Comparison of ENCODE assay signal across 8 cellular contexts in genomic region chr9:122095010-122095767, GRCh38. TPM values are rescaled to one million over a fixed set of nuclear protein-coding genes. Genes with fewer than 3 reads are reported as not detected.
A peak's percentile ranks its signal among the peaks of the same experiment; 100 is the strongest.
DNase-seq lines count a peak whose midpoint lies in the region; ATAC-seq and TF ChIP-seq lines count a peak whose summit lies in the region.

No MANE protein-coding gene starts in this region.

- no peaks in the 10 kb centered on the region for H3K9me3 ChIP-seq in BE2C
- no peaks in the 10 kb centered on the region for H3K9me3 ChIP-seq in OCI-LY7 (ENCODE audit: low read length)
- no peaks in the 10 kb centered on the region for H3K9me3 ChIP-seq in gastroesophageal sphincter

- H3K4me3 Mint-ChIP-seq in activated T-cell treated with anti-CD3 and anti-CD28 coated beads, Interleukin-2, amount 50 U/mL, for 72 hours: peak overlapping the region; percentile 63 to 84

- CTCF ChIA-PET in OCI-LY7 (lab: Charles Lee; ENCODE audit: unreplicated experiment): interaction anchor here (0.6 kb wide), 1 partner anchor 267 kb away, joined by 4 read pairs; no protein-coding TSS in a partner anchor

- H3K27me3 Mint-ChIP-seq in activated T-cell treated with anti-CD3 and anti-CD28 coated beads, Interleukin-2, amount 50 U/mL, for 72 hours (ENCODE audit: low read depth): peaks cover 17% of the 10 kb centered on the region

- H3K4me3 ChIP-seq in BE2C (ENCODE audit: low read depth, low read length): no peak overlapping the region
- H3K4me3 ChIP-seq in OCI-LY7 (ENCODE audit: low read depth, low read length, poor library complexity, severe bottlenecking): no peak overlapping the region
- no peak overlapping the region for H3K4me3 ChIP-seq in gastroesophageal sphincter

- DNase-seq in BE2C: peak; percentile 70
- DNase-seq in HCEC 1CT: peak; percentile 48
- peak; percentile 70 for DNase-seq in OCI-LY7 (ENCODE audit: low spot score)
- DNase-seq in activated T-cell treated with anti-CD3 and anti-CD28 coated beads, Interleukin-2, amount 50 U/mL, for 72 hours: peak; percentile 48 to 62
- DNase-seq in renal cortical epithelial cell (ENCODE audit: low read depth): peak; percentile 66

- POLR2A ChIA-PET in OCI-LY7 (lab: Charles Lee): no interaction called here

- no peak overlapping the region for H3K27ac Mint-ChIP-seq in activated T-cell treated with anti-CD3 and anti-CD28 coated beads, Interleukin-2, amount 50 U/mL, for 72 hours

- WGBS in gastroesophageal sphincter (ENCODE audit: low coverage in 1 of 2), 2 donors: 30 to 50% methylated on average over 2 to 12 of the region's 14 CpGs

- H3K4me2 ChIP-seq in OCI-LY7 (ENCODE audit: low read length): peak overlapping the region; percentile 6; the same call in 1 of the 2 replicates

- no peaks in the 10 kb centered on the region for H3K4me1 ChIP-seq in BE2C
- peaks cover 14% of the 10 kb centered on the region for H3K4me1 ChIP-seq in OCI-LY7 (ENCODE audit: insufficient read depth, low read length, poor library complexity, severe bottlenecking)
- peaks cover 0 to 52% (median 19%) of the 10 kb centered on the region in 3 donors for H3K4me1 ChIP-seq in gastroesophageal sphincter

- ATAC-seq in activated T-cell treated with anti-CD3 and anti-CD28 coated beads, Interleukin-2, amount 50 U/mL, for 72 hours (replicated peaks in 1 of 2): no peak
- ATAC-seq in gastroesophageal sphincter: no peak
- ATAC-seq in GM19395 (IDR thresholded peaks at IDR 0.05; ENCODE audit: unreplicated experiment): no peak
- ATAC-seq in HG03432 (IDR thresholded peaks at IDR 0.05; ENCODE audit: unreplicated experiment): no peak

- BruUV-seq in OCI-LY7 (replicated peaks; lab: Mats Ljungman, UMichigan): no TSS peak

- no peaks in the 10 kb centered on the region for H3K9me2 ChIP-seq in OCI-LY7 (ENCODE audit: insufficient read depth, low read length)

- H3K27me3 ChIP-seq in BE2C: no peaks in the 10 kb centered on the region
- H3K27me3 ChIP-seq in gastroesophageal sphincter: no peaks in the 10 kb centered on the region

- intact Hi-C loops in OCI-LY7 (cut with micrococcal nuclease; ENCODE audit: unreplicated experiment): loop anchor here (1.0 to 5.0 kb wide), 2 partner anchors 255 to 548 kb away; no protein-coding TSS in a partner anchor

- peaks cover 0 to 2% of the 10 kb centered on the region in 2 donors for H3K36me3 Mint-ChIP-seq in activated T-cell treated with anti-CD3 and anti-CD28 coated beads, Interleukin-2, amount 50 U/mL, for 72 hours (ENCODE audit: insufficient read depth in 2 of 2)

- H3K9me3 Mint-ChIP-seq in activated T-cell treated with anti-CD3 and anti-CD28 coated beads, Interleukin-2, amount 50 U/mL, for 72 hours: no peaks in the 10 kb centered on the region

- no peak for TF ChIP-seq EP300 in gastroesophageal sphincter (IDR thresholded peaks at IDR 0.05)

- no peak for TF ChIP-seq POLR2A in gastroesophageal sphincter (IDR thresholded peaks at IDR 0.05)

- H3K36me3 ChIP-seq in BE2C (no peaks in the 10 kb centered on the region), OCI-LY7 (ENCODE audit: insufficient read depth, low read length) (no peaks in the 10 kb centered on the region; the same call in 1 of the 2 replicates), gastroesophageal sphincter (no peaks in the 10 kb centered on the region)

- no peaks in the 10 kb centered on the region for H3K79me2 ChIP-seq in OCI-LY7 (ENCODE audit: insufficient read depth, low read depth, low read length)

- H2AFZ ChIP-seq in OCI-LY7 (ENCODE audit: low read length): no peak overlapping the region

- TF ChIP-seq CTCF in BE2C (IDR thresholded peaks at IDR 0.05; ENCODE audit: low read depth, low read length) (peak; percentile 85), OCI-LY7 (conservative IDR thresholded peaks at IDR 0.05; ENCODE audit: low read length) (peak; percentile 87), gastroesophageal sphincter (IDR thresholded peaks at IDR 0.05) (peak; percentile 35 to 64 (median 41))

- H3K4me1 Mint-ChIP-seq in activated T-cell treated with anti-CD3 and anti-CD28 coated beads, Interleukin-2, amount 50 U/mL, for 72 hours (ENCODE audit: low read depth): peaks cover 36% of the 10 kb centered on the region

- H4K20me1 ChIP-seq in OCI-LY7 (ENCODE audit: insufficient read depth, low read length): no peaks in the 10 kb centered on the region

- H3K27ac ChIP-seq in OCI-LY7 (ENCODE audit: low read depth, low read length, poor library complexity, severe bottlenecking) (no peak overlapping the region), gastroesophageal sphincter (no peak overlapping the region)

RNA-seq across cellular contexts. Expression of gene TTLL11, which starts 2.1 kb away (rescaled TPM):
- polyA plus RNA-seq in BE2C (2012; ENCODE audit: insufficient read depth, insufficient read length, low read depth): 12.3 TPM
- 3.3 and 3.6 TPM in 2 replicates for total RNA-seq in OCI-LY7 (2014; rRNA removed; shearing (Covaris generic))
- 5.2 and 6.9 TPM in 2 replicates for total RNA-seq in OCI-LY7 (2022)
- 1 to 10 TPM; 2.5 to 2.6 TPM for total RNA-seq in activated T-cell treated with anti-CD3 and anti-CD28 coated beads, Interleukin-2, amount 50 U/mL, for 72 hours
- total RNA-seq in gastroesophageal sphincter: 10 to 100 TPM; 15.1 to 42.6 (median 29.1) TPM
- total RNA-seq in renal cortical epithelial cell: 2.3 and 6.7 TPM in 2 replicates
